Comparison of ENCODE assay signal across 13 cellular contexts in the genomic region with DNA sequence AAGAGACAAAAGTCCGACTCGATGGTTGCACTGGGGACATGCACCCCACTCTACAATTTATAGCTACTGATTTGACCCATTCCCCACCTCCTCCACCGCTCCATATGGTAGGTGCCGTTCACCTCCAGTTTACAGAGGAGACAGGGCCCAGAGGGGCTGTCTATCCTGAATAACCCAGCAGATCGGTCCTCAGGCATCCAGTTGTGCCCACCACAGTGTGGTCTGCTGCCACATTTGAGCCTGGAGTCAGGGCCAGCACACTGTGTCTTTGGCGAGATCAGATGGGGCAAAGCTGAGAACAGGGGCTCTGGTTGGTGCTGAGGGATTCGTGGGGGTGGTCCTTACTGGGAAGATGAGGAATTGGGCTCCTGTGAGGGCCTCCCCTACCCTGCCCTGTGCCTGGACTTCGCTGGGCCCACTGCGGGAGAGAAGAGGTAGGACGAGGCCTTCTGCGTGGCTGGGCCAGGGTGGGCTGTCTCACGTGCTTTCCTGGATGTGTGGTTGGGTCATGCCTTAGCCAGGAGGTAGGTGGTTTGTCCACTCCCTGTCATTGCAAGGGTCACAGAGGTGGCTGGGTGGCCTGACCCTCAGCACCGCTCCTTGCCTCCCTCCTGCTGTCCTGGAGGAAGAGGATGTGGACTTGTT. TPM values are rescaled to one million over a fixed set of nuclear protein-coding genes. Genes with fewer than 3 reads are reported as not detected.
DNase-seq lines count a peak whose midpoint lies in the region; ATAC-seq and TF ChIP-seq lines count a peak whose summit lies in the region.
"Had no signal": no experiment of that assay in that cellular context is flagged by ENCODE, and none has a peak within 500 bp of the region (broad histone marks: within the 10 kb centered on the region; RNA-seq: fewer than 3 reads in every experiment).

No MANE protein-coding gene starts in this region.

- H3K27me3 ChIP-seq in BLaER1 treated with 17β-estradiol and CSF1 and Interleukin-3, amounts not matched to agents 10 nM and 100 nM: no peaks in the 10 kb centered on the region
- H3K27me3 ChIP-seq in GM23338 (ENCODE audit: insufficient read depth): no peaks in the 10 kb centered on the region
- no peaks in the 10 kb centered on the region for H3K27me3 ChIP-seq in ascending aorta
- H3K27me3 ChIP-seq: tibial artery had no signal

- TF ChIP-seq CTCF in GM23338 (conservative IDR thresholded peaks at IDR 0.05; ENCODE audit: low read depth in 2 of 2) (no peak), ascending aorta (IDR thresholded peaks at IDR 0.05) (no peak)

- H3K9me3 ChIP-seq in BLaER1 treated with 17β-estradiol and CSF1 and Interleukin-3, amounts not matched to agents 10 nM and 100 nM (replicated peaks in 1 of 11): no peaks in the 10 kb centered on the region
- no peaks in the 10 kb centered on the region for H3K9me3 ChIP-seq in ascending aorta
- H3K9me3 ChIP-seq: tibial artery had no signal

- ATAC-seq in GM23338 (no peak), HG02798 (IDR thresholded peaks at IDR 0.05; ENCODE audit: poor library complexity, unreplicated experiment) (no peak)
- ATAC-seq in activated naive CD4-positive, alpha-beta T cell treated with anti-CD3 and anti-CD28 coated beads, Interleukin-2, amount 50 U/mL, for 72 hours: no peak

- intact Hi-C loops in ascending aorta (cut with DNase I): no loop called here

- no peaks in the 10 kb centered on the region for H3K9me2 ChIP-seq in GM23338 (ENCODE audit: insufficient read depth)

- H3K4me1 Mint-ChIP-seq in GM23338: peaks cover 14% of the 10 kb centered on the region

- no peaks in the 10 kb centered on the region for H3K79me2 ChIP-seq in GM23338 (replicated peaks; ENCODE audit: insufficient read depth)

- peaks cover 0 to 32% (median 0%) of the 10 kb centered on the region in 11 experiments; a peak in 6 of 22 replicates for H4K20me1 ChIP-seq in BLaER1 treated with 17β-estradiol and CSF1 and Interleukin-3, amounts not matched to agents 10 nM and 100 nM
- H4K20me1 ChIP-seq in GM23338 (replicated peaks; ENCODE audit: insufficient read depth): no peaks in the 10 kb centered on the region

- peaks cover 74 to 100% (median 97%) of the 10 kb centered on the region in 10 experiments for H3K4me1 ChIP-seq in BLaER1 treated with 17β-estradiol and CSF1 and Interleukin-3, amounts not matched to agents 10 nM and 100 nM
- H3K4me1 ChIP-seq in GM23338 (ENCODE audit: insufficient read depth) (peaks cover 7% of the 10 kb centered on the region; the same call in 1 of the 2 replicates), ascending aorta (peaks cover 8 to 18% of the 10 kb centered on the region in 2 donors)

- H3K27me3 Mint-ChIP-seq in GM23338 (ENCODE audit: insufficient read depth, low read depth, poor library complexity): peaks cover 13% of the 10 kb centered on the region

- peak overlapping the region in 1 of 10 experiments; percentile 71; a peak in 1 of 20 replicates for H3K4me3 ChIP-seq in BLaER1 treated with 17β-estradiol and CSF1 and Interleukin-3, amounts not matched to agents 10 nM and 100 nM
- H3K4me3 ChIP-seq in GM23338: no peak overlapping the region
- no peak overlapping the region for H3K4me3 ChIP-seq in ascending aorta
- H3K4me3 ChIP-seq: PC-9, tibial artery had no signal

- H3K4me2 ChIP-seq in BLaER1 treated with 17β-estradiol and CSF1 and Interleukin-3, amounts not matched to agents 10 nM and 100 nM: peak overlapping the region in 9 of 11 experiments; percentile 6 to 100 (median 99); a peak in 16 of 22 replicates
- no peak overlapping the region for H3K4me2 ChIP-seq in GM23338
- H3K4me2 ChIP-seq: PC-9 had no signal

- no peaks in the 10 kb centered on the region for H3K9me3 Mint-ChIP-seq in GM23338
- H3K9me3 Mint-ChIP-seq in activated naive CD4-positive, alpha-beta T cell treated with anti-CD3 and anti-CD28 coated beads, Interleukin-2, amount 50 U/mL, for 72 hours: no peaks in the 10 kb centered on the region

- H3K36me3 ChIP-seq in BLaER1 treated with 17β-estradiol and CSF1 and Interleukin-3, amounts not matched to agents 10 nM and 100 nM: peaks cover 0 to 18% (median 0%) of the 10 kb centered on the region in 11 experiments; a peak in 5 of 22 replicates
- H3K36me3 ChIP-seq in GM23338 (ENCODE audit: insufficient read depth) (no peaks in the 10 kb centered on the region), ascending aorta (no peaks in the 10 kb centered on the region)
- H3K36me3 ChIP-seq: tibial artery had no signal

- H3F3A ChIP-seq in GM23338 (replicated peaks; ENCODE audit: low read depth): no peaks in the 10 kb centered on the region

- peak overlapping the region in 8 of 11 experiments; percentile 7 to 90 (median 62); a peak in 12 of 22 replicates for H3K27ac ChIP-seq in BLaER1 treated with 17β-estradiol and CSF1 and Interleukin-3, amounts not matched to agents 10 nM and 100 nM
- H3K27ac ChIP-seq in GM23338 (ENCODE audit: low read depth) (no peak overlapping the region), ascending aorta (no peak overlapping the region)
- H3K27ac ChIP-seq: C4-2B, PC-9, tibial artery had no signal

- no peaks in the 10 kb centered on the region for H3K36me3 Mint-ChIP-seq in GM23338 (ENCODE audit: low read depth)
- H3K36me3 Mint-ChIP-seq in activated naive CD4-positive, alpha-beta T cell treated with anti-CD3 and anti-CD28 coated beads, Interleukin-2, amount 50 U/mL, for 72 hours: peaks cover 16 to 33% of the 10 kb centered on the region in 2 donors

- no peak overlapping the region for H2AFZ ChIP-seq in GM23338
- H2AFZ ChIP-seq: PC-9 had no signal

- peak overlapping the region in 2 of 11 experiments; percentile 6 to 17; a peak in 3 of 22 replicates for H3K9ac ChIP-seq in BLaER1 treated with 17β-estradiol and CSF1 and Interleukin-3, amounts not matched to agents 10 nM and 100 nM

- H3K4me3 Mint-ChIP-seq in GM23338: no peak overlapping the region

- DNase-seq in GM23338 (ENCODE audit: low spot score) (no peak), mesenteric fat pad (ENCODE audit: low spot score) (peak; percentile 88), DMS79 treated with DMSO at 0.1 percent for 48 hours (lab: John Stamatoyannopoulos, UW) (no peak), ascending aorta (ENCODE audit: low spot score in 2 of 2) (no peak), superior temporal gyrus (ENCODE audit: extremely low spot score) (no peak)
- DNase-seq in activated naive CD4-positive, alpha-beta T cell treated with anti-CD3 and anti-CD28 coated beads, Interleukin-2, amount 50 U/mL, for 72 hours (ENCODE audit: low spot score in 2 of 2): no peak
- DNase-seq: kidney glomerular epithelial cell, PC-9, SW 1271 had no signal

- H3K27ac Mint-ChIP-seq in GM23338: 0 out of 2 replicates have a peak overlapping the region, but pooled peaks have one; percentile 14
- peak overlapping the region; percentile 89 to 92 for H3K27ac Mint-ChIP-seq in activated naive CD4-positive, alpha-beta T cell treated with anti-CD3 and anti-CD28 coated beads, Interleukin-2, amount 50 U/mL, for 72 hours

TF ChIP-seq in GM23338, 12 proteins besides CTCF, POLR2A, EP300 and RAD21 (continues in another document):
- TF ChIP-seq JUNB (IDR thresholded peaks at IDR 0.05; ENCODE audit: unreplicated experiment) (no peak), EZH2 (IDR thresholded peaks at IDR 0.05; ENCODE audit: low read depth, unreplicated experiment) (no peak), CREB1 (CRISPR knock-in tag; IDR thresholded peaks at IDR 0.05; ENCODE audit: low read depth) (no peak), ZNF114 (CRISPR knock-in tag; IDR thresholded peaks at IDR 0.05) (no peak)

RNA-seq across cellular contexts. Expression of a gene that starts 2.8 kb away (rescaled TPM):
- total RNA-seq in GM23338 (2014; rRNA removed; shearing (Covaris generic)): 10.5 and 10.8 TPM in 2 replicates
- 2.4 and 2.5 TPM in 2 replicates for polyA plus RNA-seq in GM23338 (2016; fragmentation: Nextera tagmentation; extraction: Ambion mirVana)
- 100 to 1,000 TPM in 1 of 2 donors, 10 to 100 TPM in 1; 78.5 to 104 TPM for total RNA-seq in activated naive CD4-positive, alpha-beta T cell treated with anti-CD3 and anti-CD28 coated beads, Interleukin-2, amount 50 U/mL, for 72 hours
- total RNA-seq in mesenteric fat pad (26.8 TPM), ascending aorta (8.2 TPM)

Comparison
In these comparisons a context has a peak if more than half of its experiments do, and no peak if none do; other contexts are left out.
1. H3K27ac ChIP-seq: peak in BLaER1 treated with 17β-estradiol and CSF1 and Interleukin-3, amounts not matched to agents 10 nM and 100 nM (8 of 11); none in GM23338 (single experiment) and ascending aorta (0 of 2).